8 cellular contexts compared by ENCODE assay signal in genomic region chr11:925496-926301, GRCh38. TPM values are rescaled to one million over a fixed set of nuclear protein-coding genes. Genes with fewer than 3 reads are reported as not detected.
A peak's percentile ranks its signal among the peaks of the same experiment; 100 is the strongest.
DNase-seq lines count a peak whose midpoint lies in the region; ATAC-seq and TF ChIP-seq lines count a peak whose summit lies in the region.

TSS of gene AP2A2 (plus strand) at chr11:925870. CDS start at chr11:926022, 152 bp downstream.

- TF ChIP-seq CTCF in kidney epithelial cell (IDR thresholded peaks at IDR 0.05; ENCODE audit: insufficient read depth, low read length, poor library complexity, severe bottlenecking), result peak; percentile 12

- ATAC-seq in GM18502 (IDR thresholded peaks at IDR 0.05; ENCODE audit: poor library complexity, unreplicated experiment) (peak; percentile 73), HG03045 (IDR thresholded peaks at IDR 0.05; ENCODE audit: unreplicated experiment) (peak; percentile 64)

- DNase-seq in 8988T (peak; percentile 98), NCI-H2196 treated with DMSO at 0.1 percent for 48 hours (lab: John Stamatoyannopoulos, UW; ENCODE audit: unreplicated experiment) (peak; percentile 70), cerebellar cortex (ENCODE audit: low spot score) (peak; percentile 74), kidney epithelial cell (ENCODE audit: low read depth) (no peak)
- DNase-seq in activated CD4-positive, CD25-positive, alpha-beta regulatory T cell treated with anti-CD3 and anti-CD28 coated beads, Interleukin-2, amount 50 U/mL, for 72 hours, result peak; percentile 95
- DNase-seq in stimulated activated CD4-positive, alpha-beta T cell treated with anti-CD3 and anti-CD28 coated beads, Interleukin-15, amount 100 ng/mL, for 24 hours, result peak; percentile 94

- H3K27me3 ChIP-seq in kidney epithelial cell (ENCODE audit: control insufficient read depth, insufficient read depth, low read length), result no peaks in the 10 kb centered on the region

- peak within 1 kb of the TSS; percentile 73 for H3K4me3 ChIP-seq in kidney epithelial cell (ENCODE audit: low read depth, low read length)

- no peaks in the 10 kb centered on the region for H3K36me3 ChIP-seq in kidney epithelial cell (ENCODE audit: control insufficient read depth, insufficient read depth, low read length)

RNA-seq across cellular contexts. Expression of gene AP2A2, which starts in this region (rescaled TPM):
- 88.0 and 91.4 TPM in 2 replicates for total RNA-seq in kidney epithelial cell
